In the genomic region with DNA sequence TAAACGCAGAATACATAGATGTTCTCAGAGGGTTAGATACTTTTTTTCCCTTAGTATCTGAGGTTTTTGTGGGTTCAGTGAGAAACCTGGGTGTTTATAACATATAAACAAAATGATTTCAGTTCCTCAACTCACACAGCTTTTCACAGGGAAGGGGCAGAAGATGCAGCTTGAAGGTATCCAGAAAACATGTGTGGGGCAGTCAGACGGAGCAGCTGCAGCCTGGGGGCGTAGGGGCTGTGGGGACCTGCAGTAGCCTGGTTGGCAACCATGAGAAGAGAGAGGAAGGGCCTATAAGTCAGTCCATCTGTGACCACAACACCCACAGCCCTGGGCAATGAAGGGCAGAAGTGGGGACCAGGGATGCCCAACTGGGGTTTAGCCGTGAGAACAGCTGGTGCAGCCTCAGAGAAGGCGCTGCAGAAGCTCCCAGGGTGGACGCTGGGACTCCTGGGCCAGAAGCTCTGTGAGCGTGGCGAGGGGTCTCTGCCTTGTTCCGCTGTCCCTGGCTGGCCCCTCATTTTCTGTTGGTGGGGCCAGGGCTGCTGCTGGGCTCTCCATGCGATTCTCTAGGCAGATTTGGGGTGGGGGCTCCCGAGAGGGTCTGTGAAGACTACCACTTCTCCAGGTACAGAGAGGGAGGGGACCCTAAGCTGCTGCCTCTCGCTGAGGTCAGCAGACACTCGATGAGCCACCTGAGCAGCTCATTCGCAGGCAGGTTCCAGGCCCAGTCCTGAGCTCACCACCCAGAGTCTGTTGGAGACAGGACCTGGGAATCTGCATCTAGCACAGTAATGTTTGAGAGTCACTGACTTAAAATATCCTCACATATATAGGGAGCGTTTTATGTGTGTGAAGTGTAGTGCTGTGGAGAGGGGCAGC, we compare ENCODE assay signal across 1 cellular context.
TF ChIP-seq lines count a peak whose summit lies in the region.

No MANE protein-coding gene starts in this region.

TF ChIP-seq in WTC11, 78 proteins besides CTCF, POLR2A, EP300 and RAD21 (continued from another document):
- TF ChIP-seq, protein P1, sequence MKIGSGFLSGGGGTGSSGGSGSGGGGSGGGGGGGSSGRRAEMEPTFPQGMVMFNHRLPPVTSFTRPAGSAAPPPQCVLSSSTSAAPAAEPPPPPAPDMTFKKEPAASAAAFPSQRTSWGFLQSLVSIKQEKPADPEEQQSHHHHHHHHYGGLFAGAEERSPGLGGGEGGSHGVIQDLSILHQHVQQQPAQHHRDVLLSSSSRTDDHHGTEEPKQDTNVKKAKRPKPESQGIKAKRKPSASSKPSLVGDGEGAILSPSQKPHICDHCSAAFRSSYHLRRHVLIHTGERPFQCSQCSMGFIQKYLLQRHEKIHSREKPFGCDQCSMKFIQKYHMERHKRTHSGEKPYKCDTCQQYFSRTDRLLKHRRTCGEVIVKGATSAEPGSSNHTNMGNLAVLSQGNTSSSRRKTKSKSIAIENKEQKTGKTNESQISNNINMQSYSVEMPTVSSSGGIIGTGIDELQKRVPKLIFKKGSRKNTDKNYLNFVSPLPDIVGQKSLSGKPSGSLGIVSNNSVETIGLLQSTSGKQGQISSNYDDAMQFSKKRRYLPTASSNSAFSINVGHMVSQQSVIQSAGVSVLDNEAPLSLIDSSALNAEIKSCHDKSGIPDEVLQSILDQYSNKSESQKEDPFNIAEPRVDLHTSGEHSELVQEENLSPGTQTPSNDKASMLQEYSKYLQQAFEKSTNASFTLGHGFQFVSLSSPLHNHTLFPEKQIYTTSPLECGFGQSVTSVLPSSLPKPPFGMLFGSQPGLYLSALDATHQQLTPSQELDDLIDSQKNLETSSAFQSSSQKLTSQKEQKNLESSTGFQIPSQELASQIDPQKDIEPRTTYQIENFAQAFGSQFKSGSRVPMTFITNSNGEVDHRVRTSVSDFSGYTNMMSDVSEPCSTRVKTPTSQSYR (CRISPR knock-in tag; IDR thresholded peaks at IDR 0.05): no peak
- TF ChIP-seq ZNF138 (CRISPR knock-in tag; conservative IDR thresholded peaks at IDR 0.05): no peak
- TF ChIP-seq, protein P2, sequence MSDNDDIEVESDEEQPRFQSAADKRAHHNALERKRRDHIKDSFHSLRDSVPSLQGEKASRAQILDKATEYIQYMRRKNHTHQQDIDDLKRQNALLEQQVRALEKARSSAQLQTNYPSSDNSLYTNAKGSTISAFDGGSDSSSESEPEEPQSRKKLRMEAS (CRISPR knock-in tag; IDR thresholded peaks at IDR 0.05): no peak
TF ChIP-seq in WTC11: peak in this region for 0.
